8 cellular contexts compared by ENCODE assay signal in genomic region chr2:235050992-235051351, GRCh38.
DNase-seq lines count a peak whose midpoint lies in the region; ATAC-seq lines count a peak whose summit lies in the region.

No MANE protein-coding gene starts in this region.

- ATAC-seq in GM18519 (IDR thresholded peaks at IDR 0.05; ENCODE audit: low FRiP score, unreplicated experiment) (no peak), HG02798 (IDR thresholded peaks at IDR 0.05; ENCODE audit: poor library complexity, unreplicated experiment) (no peak)

- DNase-seq in COLO668 (lab: John Stamatoyannopoulos, UW; ENCODE audit: unreplicated experiment) = peak; percentile 90
- peak; percentile 86 for DNase-seq in NCI-H1048 (lab: John Stamatoyannopoulos, UW)
- peak; percentile 33 for DNase-seq in SKM-1 treated with dmso at 0.1 percent for 144 hours (lab: John Stamatoyannopoulos, UW; ENCODE audit: unreplicated experiment)
- peak; percentile 90 for DNase-seq in foreskin melanocyte
- peak; percentile 63 for DNase-seq in non-pigmented ciliary epithelial cell (ENCODE audit: low read depth)
- DNase-seq in activated CD8-positive, alpha-beta memory T cell treated with anti-CD3 and anti-CD28 coated beads, Interleukin-2, amount 50 U/mL, for 48 hours = no peak
